In genomic region chr6:34867484-34867883, GRCh38 we compare ENCODE assay signal across 1 cellular context.
TF ChIP-seq lines count a peak whose summit lies in the region.

No MANE protein-coding gene starts in this region.

TF ChIP-seq in H1, 55 proteins besides CTCF, POLR2A, EP300 and RAD21 (continued from another document):
- TF ChIP-seq CHD1 (IDR thresholded peaks at IDR 0.05; ENCODE audit: low read depth, low read length) (no peak), TCF12 (IDR thresholded peaks at IDR 0.05; ENCODE audit: low read depth, low read length) (no peak)
TF ChIP-seq in H1: peak in this region for 0.
